In genomic region chr3:88219138-88219792, GRCh38 we compare ENCODE assay signal across 9 cellular contexts.
A peak's percentile ranks its signal among the peaks of the same experiment; 100 is the strongest.
DNase-seq lines count a peak whose midpoint lies in the region; ATAC-seq and TF ChIP-seq lines count a peak whose summit lies in the region.
"Had no signal": no experiment of that assay in that cellular context is flagged by ENCODE, and none has a peak within 500 bp of the region (broad histone marks: within the 10 kb centered on the region; RNA-seq: fewer than 3 reads in every experiment).

No MANE protein-coding gene starts in this region.

- no peak overlapping the region for H3K4me3 Mint-ChIP-seq in activated CD4-positive, alpha-beta T cell treated with anti-CD3 and anti-CD28 coated beads, Interleukin-2, amount 10 ng/mL, durations not matched to agents 24 days and 14 days
- no peak overlapping the region for H3K4me3 Mint-ChIP-seq in T-helper 2 cell treated with Interferon-gamma antibody and Interleukin-4, amounts not matched to agents 5 μg/mL and 100 μg/mL, for 36 hours
- H3K4me3 Mint-ChIP-seq: activated naive CD8-positive, alpha-beta T cell treated with anti-CD3 and anti-CD28 coated beads, Interleukin-2, amount 10 ng/mL, durations not matched to agents 7 days and 5 days had no signal

- TF ChIP-seq EP300 in neural cell (conservative IDR thresholded peaks at IDR 0.05; ENCODE audit: poor library complexity, severe bottlenecking): no peak

- no peak overlapping the region for H3K4me2 ChIP-seq in neural cell (ENCODE audit: low read length)

- no peaks in the 10 kb centered on the region for H3K36me3 ChIP-seq in neural cell (ENCODE audit: insufficient read depth, low read length)

- H4K20me1 ChIP-seq in neural cell (ENCODE audit: insufficient read depth): no peaks in the 10 kb centered on the region

- H3K9me2 ChIP-seq in neural cell (ENCODE audit: insufficient read depth, low read length): no peaks in the 10 kb centered on the region

- H3K9me3 Mint-ChIP-seq in activated CD4-positive, alpha-beta T cell treated with anti-CD3 and anti-CD28 coated beads, Interleukin-2, amount 10 ng/mL, durations not matched to agents 24 days and 14 days: no peaks in the 10 kb centered on the region
- H3K9me3 Mint-ChIP-seq in T-helper 2 cell treated with Interferon-gamma antibody and Interleukin-4, amounts not matched to agents 5 μg/mL and 100 μg/mL, for 36 hours: no peaks in the 10 kb centered on the region
- H3K9me3 Mint-ChIP-seq: activated naive CD8-positive, alpha-beta T cell treated with anti-CD3 and anti-CD28 coated beads, Interleukin-2, amount 10 ng/mL, durations not matched to agents 7 days and 5 days had no signal

- no peaks in the 10 kb centered on the region for H3K4me1 Mint-ChIP-seq in activated CD4-positive, alpha-beta T cell treated with anti-CD3 and anti-CD28 coated beads, Interleukin-2, amount 10 ng/mL, durations not matched to agents 24 days and 14 days
- H3K4me1 Mint-ChIP-seq in T-helper 2 cell treated with Interferon-gamma antibody and Interleukin-4, amounts not matched to agents 5 μg/mL and 100 μg/mL, for 36 hours (ENCODE audit: low read depth): no peaks in the 10 kb centered on the region
- H3K4me1 Mint-ChIP-seq: activated naive CD8-positive, alpha-beta T cell treated with anti-CD3 and anti-CD28 coated beads, Interleukin-2, amount 10 ng/mL, durations not matched to agents 7 days and 5 days had no signal

- TF ChIP-seq CTCF in neural cell (IDR thresholded peaks at IDR 0.05; ENCODE audit: poor library complexity, severe bottlenecking): peak; percentile 79

- no peak for TF ChIP-seq POLR2A in erythroblast (IDR thresholded peaks at IDR 0.05; ENCODE audit: low read length)

- no peaks in the 10 kb centered on the region for H3K36me3 Mint-ChIP-seq in activated CD4-positive, alpha-beta T cell treated with anti-CD3 and anti-CD28 coated beads, Interleukin-2, amount 10 ng/mL, durations not matched to agents 24 days and 14 days (ENCODE audit: low read depth)
- H3K36me3 Mint-ChIP-seq in T-helper 2 cell treated with Interferon-gamma antibody and Interleukin-4, amounts not matched to agents 5 μg/mL and 100 μg/mL, for 36 hours (ENCODE audit: low read depth): no peaks in the 10 kb centered on the region
- H3K36me3 Mint-ChIP-seq: activated naive CD8-positive, alpha-beta T cell treated with anti-CD3 and anti-CD28 coated beads, Interleukin-2, amount 10 ng/mL, durations not matched to agents 7 days and 5 days had no signal

- H3K27ac Mint-ChIP-seq in activated CD4-positive, alpha-beta T cell treated with anti-CD3 and anti-CD28 coated beads, Interleukin-2, amount 10 ng/mL, durations not matched to agents 24 days and 14 days: no peak overlapping the region
- no peak overlapping the region for H3K27ac Mint-ChIP-seq in T-helper 2 cell treated with Interferon-gamma antibody and Interleukin-4, amounts not matched to agents 5 μg/mL and 100 μg/mL, for 36 hours
- H3K27ac Mint-ChIP-seq: activated naive CD8-positive, alpha-beta T cell treated with anti-CD3 and anti-CD28 coated beads, Interleukin-2, amount 10 ng/mL, durations not matched to agents 7 days and 5 days had no signal

- peak; percentile 88 for TF ChIP-seq RAD21 in neural cell (conservative IDR thresholded peaks at IDR 0.05)

- H3K9me3 ChIP-seq in neural cell (ENCODE audit: low read length): no peaks in the 10 kb centered on the region

- no peaks in the 10 kb centered on the region for H3K27me3 ChIP-seq in neural cell (ENCODE audit: insufficient read depth, low read depth, low read length)

- H3K9ac ChIP-seq in neural cell (ENCODE audit: low read length): no peak overlapping the region

- peaks cover 2% of the 10 kb centered on the region for H3K27me3 Mint-ChIP-seq in activated CD4-positive, alpha-beta T cell treated with anti-CD3 and anti-CD28 coated beads, Interleukin-2, amount 10 ng/mL, durations not matched to agents 24 days and 14 days
- no peaks in the 10 kb centered on the region for H3K27me3 Mint-ChIP-seq in T-helper 2 cell treated with Interferon-gamma antibody and Interleukin-4, amounts not matched to agents 5 μg/mL and 100 μg/mL, for 36 hours (ENCODE audit: low read depth)
- H3K27me3 Mint-ChIP-seq: activated naive CD8-positive, alpha-beta T cell treated with anti-CD3 and anti-CD28 coated beads, Interleukin-2, amount 10 ng/mL, durations not matched to agents 7 days and 5 days had no signal

- peak; percentile 88 for ATAC-seq in GM21576 (IDR thresholded peaks at IDR 0.05; ENCODE audit: unreplicated experiment)

- H3F3A ChIP-seq in neural cell (ENCODE audit: insufficient read depth, low read length, poor library complexity, severe bottlenecking): no peaks in the 10 kb centered on the region

- intact Hi-C loops in activated CD4-positive, alpha-beta T cell treated with anti-CD3 and anti-CD28 coated beads, Interleukin-2, amount 10 ng/mL, durations not matched to agents 24 days and 14 days (cut with micrococcal nuclease): no loop called here

- no peak overlapping the region for H3K4me3 ChIP-seq in Jurkat, Clone E6-1 (ENCODE audit: low read length)
- H3K4me3 ChIP-seq in neural cell (ENCODE audit: low read length): no peak overlapping the region

- H2AFZ ChIP-seq in neural cell (ENCODE audit: low read depth, low read length): no peak overlapping the region

- peak; percentile 71 for DNase-seq in activated CD4-positive, alpha-beta T cell treated with anti-CD3 and anti-CD28 coated beads, Interleukin-2, amount 10 ng/mL, durations not matched to agents 24 days and 14 days
- no peak for DNase-seq in activated CD4-positive, alpha-beta T cell treated with anti-CD3 and anti-CD28 coated beads, Interleukin-2, amount 50 U/mL, for 1 hour
- DNase-seq in Jurkat, Clone E6-1 (ENCODE audit: low read depth, low spot score): peak; percentile 54
- peak; percentile 69 to 89 for DNase-seq in SHP77 (lab: John Stamatoyannopoulos, UW)
- peak; percentile 62 for DNase-seq in erythroblast (lab: John Stamatoyannopoulos, UW)
- no peak for DNase-seq in T-helper 2 cell treated with Interferon-gamma antibody and Interleukin-4, amounts not matched to agents 5 μg/mL and 100 μg/mL, for 36 hours (ENCODE audit: low spot score)
- DNase-seq: activated naive CD8-positive, alpha-beta T cell treated with anti-CD3 and anti-CD28 coated beads, Interleukin-2, amount 10 ng/mL, durations not matched to agents 7 days and 5 days had no signal

- no peak overlapping the region for H3K27ac ChIP-seq in neural cell (ENCODE audit: low read length)

- H3K79me2 ChIP-seq in neural cell (replicated peaks; ENCODE audit: insufficient read depth, low read length): no peaks in the 10 kb centered on the region

TF ChIP-seq in neural cell, 6 proteins besides CTCF, POLR2A, EP300 and RAD21:
- TF ChIP-seq SMC3 (conservative IDR thresholded peaks at IDR 0.05; ENCODE audit: poor library complexity) (peak; percentile 85), EZH2 (IDR thresholded peaks at IDR 0.05; ENCODE audit: borderline replicate concordance, insufficient read depth, low read length, poor library complexity, severe bottlenecking) (no peak)

Comparison
In these comparisons a context has a peak if more than half of its experiments do, and no peak if none do; other contexts are left out.
1. DNase-seq: peak in activated CD4-positive, alpha-beta T cell treated with anti-CD3 and anti-CD28 coated beads, Interleukin-2, amount 10 ng/mL, durations not matched to agents 24 days and 14 days (single experiment), Jurkat, Clone E6-1 (single experiment), SHP77 (2 of 2) and erythroblast (2 of 2); none in activated CD4-positive, alpha-beta T cell treated with anti-CD3 and anti-CD28 coated beads, Interleukin-2, amount 50 U/mL, for 1 hour (single experiment) and T-helper 2 cell treated with Interferon-gamma antibody and Interleukin-4, amounts not matched to agents 5 μg/mL and 100 μg/mL, for 36 hours (single experiment).